In the genomic region with DNA sequence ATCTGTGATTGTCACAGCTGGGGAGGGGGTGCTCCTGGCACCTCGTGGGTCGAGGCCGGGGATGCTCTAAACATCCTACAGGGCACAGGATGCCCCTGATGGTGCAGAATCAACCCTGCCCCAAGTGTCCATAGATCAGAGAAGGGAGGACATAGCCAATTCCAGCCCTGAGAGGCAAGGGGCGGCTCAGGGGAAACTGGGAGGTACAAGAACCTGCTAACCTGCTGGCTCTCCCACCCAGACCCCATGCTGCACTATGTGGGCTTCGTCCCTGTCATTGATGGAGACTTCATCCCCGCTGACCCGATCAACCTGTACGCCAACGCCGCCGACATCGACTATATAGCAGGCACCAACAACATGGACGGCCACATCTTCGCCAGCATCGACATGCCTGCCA, we compare ENCODE assay signal across 5 cellular contexts. TPM values are rescaled to one million over a fixed set of nuclear protein-coding genes. Genes with fewer than 3 reads are reported as not detected.
DNase-seq lines count a peak whose midpoint lies in the region; ATAC-seq, FAIRE-seq and TF ChIP-seq lines count a peak whose summit lies in the region.
"Not testable (repeated sequence)": the region's sequence is repeated elsewhere in the genome, so short reads cannot be mapped to it uniquely, and the experiment has no call there.

No MANE protein-coding gene starts in this region.

- H3K4me1 Mint-ChIP-seq in MCF 10A (ENCODE audit: insufficient read depth, unreplicated experiment); chondrocyte (ENCODE audit: low read depth): not testable (repeated sequence)

- not testable (repeated sequence) for ATAC-seq in pancreas
- peak; percentile 26 for ATAC-seq in aorta (ENCODE audit: low FRiP score)

- not testable (repeated sequence) for H3K9me3 ChIP-seq in pancreas; aorta (ENCODE audit: control insufficient read depth, low read length)

- WGBS in pancreas, 2 donors: 29 to 39% methylated on average over 1 to 3 of the region's 15 CpGs
- WGBS in aorta, 2 donors: 87 to 100% methylated on average over 1 to 3 of the region's 15 CpGs

- not testable (repeated sequence) for H3K9me3 Mint-ChIP-seq in MCF 10A (ENCODE audit: unreplicated experiment); chondrocyte (ENCODE audit: low read depth)

- BruUV-seq in MCF 10A (replicated peaks; lab: Mats Ljungman, UMichigan): not testable (repeated sequence)

- not testable (repeated sequence) for H3K27me3 Mint-ChIP-seq in MCF 10A (ENCODE audit: insufficient read depth, unreplicated experiment); chondrocyte (ENCODE audit: low read depth)

- H3K27me3 ChIP-seq in pancreas; aorta (ENCODE audit: control insufficient read depth in 1 of 2, insufficient read depth in 2 of 2, low read length in 1 of 2): not testable (repeated sequence)

- not testable (repeated sequence) for H3K36me3 Mint-ChIP-seq in MCF 10A (ENCODE audit: insufficient read depth, unreplicated experiment); chondrocyte (ENCODE audit: low read depth)

- CTCF ChIA-PET in RWPE1 (lab: Yijun Ruan, JAX): interaction anchor here (0.6 to 1.9 kb wide), 5 partner anchors 7 to 133 kb away, joined by 3 to 8 read pairs (median 6); no protein-coding TSS in a partner anchor
- CTCF ChIA-PET in MCF 10A (lab: Yijun Ruan, JAX): interaction anchor here (0.6 kb wide), 1 partner anchor 28 kb away, joined by 3 read pairs; no protein-coding TSS in a partner anchor

- H3K4me3 ChIP-seq in pancreas: peak overlapping the region in 3 of 4 donors; percentile 49 to 61 (median 55)
- not testable (repeated sequence) for H3K4me3 ChIP-seq in aorta (ENCODE audit: low read length in 2 of 2)

- DNase-seq in RWPE1 (ENCODE audit: low spot score); MCF 10A (ENCODE audit: unreplicated experiment): not testable (repeated sequence)
- DNase-seq in chondrocyte (ENCODE audit: low spot score): peak; percentile 28
- peak in 1 of 6 donors; percentile 68 for DNase-seq in pancreas
- peak in 1 of 2 donors; percentile 62 for DNase-seq in aorta

- peak overlapping the region; percentile 83 for H3K27ac ChIP-seq in RWPE1
- not testable (repeated sequence) for H3K27ac ChIP-seq in pancreas; aorta (ENCODE audit: low read depth in 1 of 2, low read length in 2 of 2)

- H3K36me3 ChIP-seq in pancreas: peaks cover 0 to 41% (median 20%) of the 10 kb centered on the region in 3 donors
- not testable (repeated sequence) for H3K36me3 ChIP-seq in aorta (ENCODE audit: control insufficient read depth in 1 of 2, insufficient read depth in 2 of 2, low read length in 1 of 2)

- not testable (repeated sequence) for H3K4me1 ChIP-seq in pancreas; aorta (ENCODE audit: control insufficient read depth in 1 of 2, insufficient read depth in 2 of 2, low read length in 2 of 2)

- intact Hi-C loops in MCF 10A (cut with micrococcal nuclease); pancreas (cut with DNase I); aorta (cut with DNase I): not testable (repeated sequence)

- not testable (repeated sequence) for TF ChIP-seq CTCF in RWPE1 (conservative IDR thresholded peaks at IDR 0.05; ENCODE audit: low read depth); MCF 10A (IDR thresholded peaks at IDR 0.05; ENCODE audit: unreplicated experiment); chondrocyte (IDR thresholded peaks at IDR 0.05); pancreas (IDR thresholded peaks at IDR 0.05)

- peak overlapping the region; percentile 61 for H3K27ac Mint-ChIP-seq in MCF 10A (ENCODE audit: low read depth, unreplicated experiment)
- not testable (repeated sequence) for H3K27ac Mint-ChIP-seq in chondrocyte (ENCODE audit: unreplicated experiment)

- POLR2A ChIA-PET in RWPE1 (lab: Yijun Ruan, JAX; ENCODE audit: low non-redundant PET): not testable (repeated sequence)
- POLR2A ChIA-PET in MCF 10A (lab: Yijun Ruan, JAX): interaction anchor here (1.2 to 1.8 kb wide), 3 partner anchors 11 to 76 kb away, joined by 4 to 18 read pairs (median 6); partner anchors contain the start of gene GTF3C5

- FAIRE-seq in pancreas (lab: Jason Lieb, UNC): not testable (repeated sequence)

- H3K4me3 Mint-ChIP-seq in MCF 10A (ENCODE audit: unreplicated experiment); chondrocyte (ENCODE audit: unreplicated experiment): not testable (repeated sequence)

RNA-seq across cellular contexts. Expression of gene CEL, which starts 6.7 kb away (rescaled TPM):
- total RNA-seq in MCF 10A (2022): 1.4 and 1.9 TPM in 2 replicates
- total RNA-seq in chondrocyte: 0.87 to 1.5 TPM (median 1.1 TPM) in 3 replicates
- total RNA-seq in pancreas: over 10,000 TPM; 11,290 to 24,413 (median 19,239) TPM
- polyA plus RNA-seq in pancreas: 1,000 to 10,000 TPM; 2,560 to 4,565 TPM
- total RNA-seq in aorta: 1 to 10 TPM; 3.6 to 4.5 TPM
- polyA plus RNA-seq in aorta: 1 to 10 TPM; 1.5 to 3.9 TPM

RNA-seq across cellular contexts. Expression of gene GTF3C5, which starts 37.6 kb away (rescaled TPM):
- 53.9 and 55.4 TPM in 2 replicates for total RNA-seq in MCF 10A (2022)
- 36.5 to 46.3 TPM (median 38.5 TPM) in 3 replicates for total RNA-seq in chondrocyte
- total RNA-seq in pancreas: 10 to 100 TPM; 17.4 to 33.0 (median 23.2) TPM
- polyA plus RNA-seq in pancreas: 10 to 100 TPM; 67.2 to 68.5 TPM
- total RNA-seq in aorta: 10 to 100 TPM; 35.6 to 42.9 TPM
- 10 to 100 TPM; 17.8 to 91.6 TPM for polyA plus RNA-seq in aorta

RNA-seq across cellular contexts. Expression of gene RALGDS, which starts 52.6 kb away (rescaled TPM):
- total RNA-seq in MCF 10A (2022): 14.2 and 15.4 TPM in 2 replicates
- 16.1 to 19.0 TPM (median 17.5 TPM) in 3 replicates for total RNA-seq in chondrocyte
- 10 to 100 TPM; 16.1 to 31.9 (median 20.3) TPM for total RNA-seq in pancreas
- 10 to 100 TPM; 56.0 to 69.7 TPM for polyA plus RNA-seq in pancreas
- 10 to 100 TPM; 32.7 to 61.2 TPM for total RNA-seq in aorta
- polyA plus RNA-seq in aorta: 10 to 100 TPM; 19.4 to 20.0 TPM

Comparison
In these comparisons a context has a peak if more than half of its experiments do, and no peak if none do; other contexts are left out.
1. RNA of gene CEL, which starts 6.7 kb away (total RNA-seq): 11,290 to 24,413 TPM in pancreas; 3.6 to 4.5 TPM in aorta, 1.4 to 1.9 TPM in MCF 10A and 0.87 to 1.5 TPM in chondrocyte; every median in the first group is over 1,000 times any median in the second.